1 cellular context compared by ENCODE assay signal in the genomic region with DNA sequence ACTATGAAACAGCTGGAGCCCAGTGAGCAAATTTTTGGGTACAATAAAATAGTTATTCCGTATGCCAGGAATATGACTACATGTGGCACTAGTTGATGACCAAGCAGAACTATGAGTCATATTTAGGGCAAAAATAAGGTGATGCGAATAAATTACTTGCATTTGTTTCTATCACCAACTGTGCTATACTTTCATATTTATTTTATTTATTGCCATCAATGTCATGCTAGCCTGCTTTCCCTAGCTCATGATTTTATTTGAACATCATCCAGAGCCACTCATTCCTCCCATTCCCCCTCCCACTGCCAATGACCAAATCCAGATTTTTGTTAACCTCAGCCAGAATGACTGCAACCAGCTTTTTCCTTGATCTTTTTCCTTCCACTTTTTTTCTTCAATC.
A peak's percentile ranks its signal among the peaks of the same experiment; 100 is the strongest.
TF ChIP-seq lines count a peak whose summit lies in the region.

No MANE protein-coding gene starts in this region.

TF ChIP-seq in SK-N-SH, 30 proteins besides CTCF, POLR2A, EP300 and RAD21 (continued from another document):
- peak; percentile 14; the same call in 1 of the 2 replicates for TF ChIP-seq RXRA (IDR thresholded peaks at IDR 0.05; ENCODE audit: borderline replicate concordance, low read depth)
- no peak for TF ChIP-seq EZH2phosphoT487 (IDR thresholded peaks at IDR 0.05; ENCODE audit: borderline replicate concordance, low read depth)
- peak; percentile 59 for TF ChIP-seq MAX (IDR thresholded peaks at IDR 0.05; ENCODE audit: low read depth)
- TF ChIP-seq TCF12 (IDR thresholded peaks at IDR 0.05), result peak; percentile 63
